Comparison of ENCODE assay signal across 14 cellular contexts in genomic region chr1:166924829-166925541, GRCh38. TPM values are rescaled to one million over a fixed set of nuclear protein-coding genes. Genes with fewer than 3 reads are reported as not detected.
DNase-seq lines count a peak whose midpoint lies in the region; ATAC-seq and TF ChIP-seq lines count a peak whose summit lies in the region.
"Had no signal": no experiment of that assay in that cellular context is flagged by ENCODE, and none has a peak within 500 bp of the region (broad histone marks: within the 10 kb centered on the region; RNA-seq: fewer than 3 reads in every experiment).

No MANE protein-coding gene starts in this region.

- no peak overlapping the region for H3K4me3 Mint-ChIP-seq in activated T-cell treated with anti-CD3 and anti-CD28 coated beads, Interleukin-2, amount 50 U/mL, for 4 hours
- H3K4me3 Mint-ChIP-seq in activated CD4-positive, alpha-beta T cell treated with anti-CD3 and anti-CD28 coated beads for 36 hours, result no peak overlapping the region

- DNase-seq in left ventricle myocardium inferior (no peak), left cardiac atrium (no peak), testis (no peak), GM13976 (ENCODE audit: low spot score) (no peak)
- no peak for DNase-seq in activated T-cell treated with anti-CD3 and anti-CD28 coated beads, Interleukin-2, amount 50 U/mL, for 4 hours
- no peak for DNase-seq in activated CD4-positive, alpha-beta T cell treated with anti-CD3 and anti-CD28 coated beads for 36 hours
- DNase-seq: activated CD4-positive, alpha-beta T cell treated with anti-CD3 and anti-CD28 coated beads for 1 hour; NK-92 treated with Interleukin-12 subunit alpha and Interleukin-12 subunit beta, amount 100 ng/mL, for 24 hours; stimulated activated CD4-positive, alpha-beta T cell treated with anti-CD3 and anti-CD28 coated beads, Interleukin-15, amount 100 ng/mL, for 24 hours had no signal

- no peak for ATAC-seq in left cardiac atrium
- ATAC-seq in HG02852 (IDR thresholded peaks at IDR 0.05; ENCODE audit: unreplicated experiment), result peak; percentile 89
- ATAC-seq in activated T-cell treated with anti-CD3 and anti-CD28 coated beads, Interleukin-2, amount 50 U/mL, for 4 hours, result no peak
- ATAC-seq in activated CD4-positive, alpha-beta T cell treated with anti-CD3 and anti-CD28 coated beads for 36 hours, result no peak
- ATAC-seq: esophagus mucosa had no signal

- H3K9ac ChIP-seq in OCI-LY3 (ENCODE audit: low read length), result no peak overlapping the region

- no peak overlapping the region for H2AFZ ChIP-seq in OCI-LY3 (ENCODE audit: low read depth, low read length)

- in situ Hi-C loops in GM13976 (cut with MboI; ENCODE audit: low sequenced_read_pairs, unreplicated experiment), result loop anchor here (25.0 kb wide), 2 partner anchors 512 to 612 kb away; no protein-coding TSS in a partner anchor

- no peaks in the 10 kb centered on the region for H3K9me3 ChIP-seq in left ventricle myocardium inferior (replicated peaks)
- H3K9me3 ChIP-seq in OCI-LY3 (ENCODE audit: insufficient read depth, low read length), result no peaks in the 10 kb centered on the region
- H3K9me3 ChIP-seq in testis, result no peaks in the 10 kb centered on the region
- H3K9me3 ChIP-seq: thoracic aorta had no signal

- no peaks in the 10 kb centered on the region for H3K9me3 Mint-ChIP-seq in activated T-cell treated with anti-CD3 and anti-CD28 coated beads, Interleukin-2, amount 50 U/mL, for 4 hours
- no peaks in the 10 kb centered on the region for H3K9me3 Mint-ChIP-seq in activated CD4-positive, alpha-beta T cell treated with anti-CD3 and anti-CD28 coated beads for 36 hours (ENCODE audit: low read depth)

- 50 to 67% methylated on average over 3 of the region's 3 CpGs for WGBS in testis, 2 donors

- peak overlapping the region; percentile 58 for H3K27ac ChIP-seq in left ventricle myocardium inferior (replicated peaks)
- peak overlapping the region; percentile 16; the same call in 1 of the 2 replicates for H3K27ac ChIP-seq in OCI-LY3 (ENCODE audit: low read length)
- H3K27ac ChIP-seq in testis, result peak overlapping the region; percentile 60 to 67
- H3K27ac ChIP-seq: thoracic aorta had no signal

- H3K27me3 ChIP-seq in left ventricle myocardium inferior (ENCODE audit: low read depth), result peaks cover 41% of the 10 kb centered on the region
- no peaks in the 10 kb centered on the region for H3K27me3 ChIP-seq in OCI-LY3 (ENCODE audit: low read depth, low read length)
- no peaks in the 10 kb centered on the region for H3K27me3 ChIP-seq in testis

- no peak overlapping the region for H3K27ac Mint-ChIP-seq in activated CD4-positive, alpha-beta T cell treated with anti-CD3 and anti-CD28 coated beads for 36 hours

- H3K4me3 ChIP-seq in left ventricle myocardium inferior (no peak overlapping the region), OCI-LY3 (ENCODE audit: low read length) (peak overlapping the region; percentile 18; the same call in 1 of the 2 replicates), testis (no peak overlapping the region)
- H3K4me3 ChIP-seq: thoracic aorta had no signal

- peak overlapping the region; percentile 31 for H3K4me2 ChIP-seq in OCI-LY3 (ENCODE audit: low read length)

- POLR2A ChIA-PET in activated CD4-positive, alpha-beta T cell treated with anti-CD3 and anti-CD28 coated beads for 36 hours (lab: Charles Lee), result no interaction called here

- CTCF ChIA-PET in activated CD4-positive, alpha-beta T cell treated with anti-CD3 and anti-CD28 coated beads for 36 hours (lab: Charles Lee), result interaction anchor here (0.9 kb wide), 1 partner anchor 15 kb away, joined by 3 read pairs; no protein-coding TSS in a partner anchor

- H3K27me3 Mint-ChIP-seq in activated T-cell treated with anti-CD3 and anti-CD28 coated beads, Interleukin-2, amount 50 U/mL, for 4 hours (ENCODE audit: low read depth), result peaks cover 27% of the 10 kb centered on the region
- peaks cover 16% of the 10 kb centered on the region for H3K27me3 Mint-ChIP-seq in activated CD4-positive, alpha-beta T cell treated with anti-CD3 and anti-CD28 coated beads for 36 hours

- TF ChIP-seq CTCF in left ventricle myocardium inferior (IDR thresholded peaks at IDR 0.05; ENCODE audit: borderline replicate concordance) (no peak), OCI-LY3 (IDR thresholded peaks at IDR 0.05; ENCODE audit: low read depth, low read length) (no peak), testis (IDR thresholded peaks at IDR 0.05) (no peak), GM13976 (IDR thresholded peaks at IDR 0.05; ENCODE audit: borderline replicate concordance, control extremely low read depth, extremely low read depth, insufficient read depth, missing control alignments) (no peak)

- peaks cover 41% of the 10 kb centered on the region for H3K4me1 ChIP-seq in left ventricle myocardium inferior
- H3K4me1 ChIP-seq in OCI-LY3 (ENCODE audit: low read length), result peaks cover 22% of the 10 kb centered on the region
- H3K4me1 ChIP-seq in testis, result peaks cover 18% of the 10 kb centered on the region

- no peaks in the 10 kb centered on the region for H3K4me1 Mint-ChIP-seq in activated T-cell treated with anti-CD3 and anti-CD28 coated beads, Interleukin-2, amount 50 U/mL, for 4 hours (ENCODE audit: low read depth)
- no peaks in the 10 kb centered on the region for H3K4me1 Mint-ChIP-seq in activated CD4-positive, alpha-beta T cell treated with anti-CD3 and anti-CD28 coated beads for 36 hours

- no peak for TF ChIP-seq POLR2A in testis (IDR thresholded peaks at IDR 0.05)

- no peaks in the 10 kb centered on the region for H3K79me2 ChIP-seq in OCI-LY3 (ENCODE audit: low read length)

- H3K36me3 ChIP-seq in left ventricle myocardium inferior (no peaks in the 10 kb centered on the region), OCI-LY3 (replicated peaks; ENCODE audit: low read depth, low read length) (no peaks in the 10 kb centered on the region), testis (ENCODE audit: low read depth, missing control alignments) (no peaks in the 10 kb centered on the region)
- H3K36me3 ChIP-seq: thoracic aorta had no signal

- H4K20me1 ChIP-seq in OCI-LY3 (ENCODE audit: insufficient read depth, low read length), result no peaks in the 10 kb centered on the region

- no peaks in the 10 kb centered on the region for H3K36me3 Mint-ChIP-seq in activated T-cell treated with anti-CD3 and anti-CD28 coated beads, Interleukin-2, amount 50 U/mL, for 4 hours (ENCODE audit: insufficient read depth)
- H3K36me3 Mint-ChIP-seq in activated CD4-positive, alpha-beta T cell treated with anti-CD3 and anti-CD28 coated beads for 36 hours (ENCODE audit: low read depth), result peaks cover 4% of the 10 kb centered on the region

- intact Hi-C loops in left ventricle myocardium inferior (cut with micrococcal nuclease) (no loop called here), left cardiac atrium (cut with DNase I) (no loop called here), testis (cut with DNase I; ENCODE audit: low total_unique reads) (no loop called here)
- intact Hi-C loops in activated CD4-positive, alpha-beta T cell treated with anti-CD3 and anti-CD28 coated beads for 36 hours (cut with DNase I, micrococcal nuclease), result no loop called here

RNA-seq across cellular contexts. Expression of gene TADA1, which starts 48.9 kb away (rescaled TPM):
- total RNA-seq in left ventricle myocardium inferior (10.2 TPM), left cardiac atrium (1 to 10 TPM; 9.4 TPM), testis (10 to 100 TPM; 22.0 to 25.8 TPM)
- 19.2 TPM for polyA plus RNA-seq in testis (ENCODE audit: insufficient read depth, low read depth, low replicate concordance)
- total RNA-seq in activated T-cell treated with anti-CD3 and anti-CD28 coated beads, Interleukin-2, amount 50 U/mL, for 4 hours, result 10 to 100 TPM; 19.3 to 20.2 (median 19.7) TPM
- 10 to 100 TPM; 16.0 to 19.5 TPM for total RNA-seq in activated CD4-positive, alpha-beta T cell treated with anti-CD3 and anti-CD28 coated beads for 36 hours

RNA-seq across cellular contexts. Expression of gene ILDR2, which starts 50.4 kb away (rescaled TPM):
- total RNA-seq in left ventricle myocardium inferior (3.6 TPM), left cardiac atrium (1 to 10 TPM; 3.2 to 7.3 TPM), testis (100 to 1,000 TPM; 172 to 217 TPM)
- polyA plus RNA-seq in testis (ENCODE audit: insufficient read depth, low read depth, low replicate concordance), result 36.8 TPM
- 1 to 10 TPM; 3.8 to 6.2 (median 4.8) TPM for total RNA-seq in activated T-cell treated with anti-CD3 and anti-CD28 coated beads, Interleukin-2, amount 50 U/mL, for 4 hours
- total RNA-seq in activated CD4-positive, alpha-beta T cell treated with anti-CD3 and anti-CD28 coated beads for 36 hours, result 10 to 100 TPM in 1 of 2 experiments, 1 to 10 TPM in 1; 9.1 to 14.6 TPM
- total RNA-seq: lung microvascular endothelial cell had no signal

Comparison
In these comparisons a context has a peak if more than half of its experiments do, and no peak if none do; other contexts are left out.
1. RNA of gene ILDR2, which starts 50.4 kb away (total RNA-seq): 172 to 217 TPM in testis; 9.1 to 14.6 TPM in activated CD4-positive, alpha-beta T cell treated with anti-CD3 and anti-CD28 coated beads for 36 hours, 3.2 to 7.3 TPM in left cardiac atrium, 3.8 to 6.2 TPM in activated T-cell treated with anti-CD3 and anti-CD28 coated beads, Interleukin-2, amount 50 U/mL, for 4 hours and 3.6 TPM in left ventricle myocardium inferior (single experiment); every median in the first group is over 10 times any median in the second.
2. Peak in every context shown above with its lines, with median percentiles within 50 percentile points of each other: H3K27ac ChIP-seq.